In genomic region chr1:193741228-193741627, GRCh38 we compare ENCODE assay signal across 35 cellular contexts.
"Had no signal": no experiment of that assay in that cellular context is flagged by ENCODE, and none has a peak within 500 bp of the region (broad histone marks: within the 10 kb centered on the region; RNA-seq: fewer than 3 reads in every experiment).

No MANE protein-coding gene starts in this region.

- ATAC-seq: activated CD4-positive, CD25-positive, alpha-beta regulatory T cell treated with anti-CD3 and anti-CD28 coated beads, Interleukin-2, amount 50 U/mL, for 24 hours; left cardiac atrium; naive thymus-derived CD4-positive, alpha-beta T cell; pancreas; sciatic nerve; stimulated activated effector memory CD8-positive, alpha-beta T cell treated with anti-CD3 and anti-CD28 coated beads, Interleukin-12 subunit alpha, Interleukin-12 subunit beta, amount 100 ng/mL, for 72 hours had no signal

- H3K4me3 ChIP-seq: ascending aorta, cardiac muscle cell, colonic mucosa, esophagus squamous epithelium, hepatocyte, pancreas, prostate gland, skin epidermis, uterus had no signal

- H3K27me3 Mint-ChIP-seq: activated CD4-positive, alpha-beta memory T cell treated with anti-CD3 and anti-CD28 coated beads for 36 hours; activated naive CD4-positive, alpha-beta T cell treated with anti-CD3 and anti-CD28 coated beads, Interleukin-2, amount 10 ng/mL, durations not matched to agents 7 days and 5 days; activated naive CD8-positive, alpha-beta T cell treated with anti-CD3 and anti-CD28 coated beads, Interleukin-2, amount 10 ng/mL, durations not matched to agents 7 days and 5 days; brain; stimulated activated naive CD8-positive, alpha-beta T cell treated with anti-CD3 and anti-CD28 coated beads, Interleukin-15, Interleukin-2, amounts not matched to agents 100 ng/mL and 50 ng/mL, for 24 hours; type B pancreatic cell had no signal

- H3K9me3 ChIP-seq: ascending aorta, colonic mucosa, esophagus squamous epithelium, pancreas, prostate gland, uterus had no signal

- H3K4me1 ChIP-seq: ascending aorta, colonic mucosa, esophagus squamous epithelium, pancreas, prostate gland, uterus had no signal

- H3K27ac ChIP-seq: ascending aorta, cardiac muscle cell, colonic mucosa, epithelial cell of prostate, esophagus squamous epithelium, hepatocyte, pancreas, prostate gland, skin epidermis, uterus, VCaP had no signal

- H3K4me3 Mint-ChIP-seq: activated CD4-positive, alpha-beta memory T cell treated with anti-CD3 and anti-CD28 coated beads for 36 hours; activated CD4-positive, alpha-beta T cell treated with anti-CD3 and anti-CD28 coated beads, Interleukin-2, amount 10 ng/mL, durations not matched to agents 24 days and 14 days; activated naive CD4-positive, alpha-beta T cell treated with anti-CD3 and anti-CD28 coated beads, Interleukin-2, amount 10 ng/mL, durations not matched to agents 7 days and 5 days; activated naive CD8-positive, alpha-beta T cell treated with anti-CD3 and anti-CD28 coated beads, Interleukin-2, amount 10 ng/mL, durations not matched to agents 7 days and 5 days; brain; naive thymus-derived CD4-positive, alpha-beta T cell; neural crest cell; stimulated activated effector memory CD8-positive, alpha-beta T cell treated with anti-CD3 and anti-CD28 coated beads, Interleukin-12 subunit alpha, Interleukin-12 subunit beta, amount 100 ng/mL, for 72 hours; stimulated activated naive CD8-positive, alpha-beta T cell treated with anti-CD3 and anti-CD28 coated beads, Interleukin-15, Interleukin-2, amounts not matched to agents 100 ng/mL and 50 ng/mL, for 24 hours; type B pancreatic cell had no signal

- H3K27ac Mint-ChIP-seq: activated CD4-positive, alpha-beta memory T cell treated with anti-CD3 and anti-CD28 coated beads for 36 hours; activated CD4-positive, alpha-beta T cell treated with anti-CD3 and anti-CD28 coated beads, Interleukin-2, amount 10 ng/mL, durations not matched to agents 24 days and 14 days; activated naive CD4-positive, alpha-beta T cell treated with anti-CD3 and anti-CD28 coated beads, Interleukin-2, amount 10 ng/mL, durations not matched to agents 7 days and 5 days; activated naive CD8-positive, alpha-beta T cell treated with anti-CD3 and anti-CD28 coated beads, Interleukin-2, amount 10 ng/mL, durations not matched to agents 7 days and 5 days; brain; naive thymus-derived CD4-positive, alpha-beta T cell; stimulated activated effector memory CD8-positive, alpha-beta T cell treated with anti-CD3 and anti-CD28 coated beads, Interleukin-12 subunit alpha, Interleukin-12 subunit beta, amount 100 ng/mL, for 72 hours; stimulated activated naive CD8-positive, alpha-beta T cell treated with anti-CD3 and anti-CD28 coated beads, Interleukin-15, Interleukin-2, amounts not matched to agents 100 ng/mL and 50 ng/mL, for 24 hours; type B pancreatic cell had no signal

- H3K4me1 Mint-ChIP-seq: brain, neural crest cell had no signal

- H3K27me3 ChIP-seq: ascending aorta, cardiac muscle cell, colonic mucosa, esophagus squamous epithelium, hepatocyte, pancreas, uterus had no signal

- DNase-seq: activated CD4-positive, alpha-beta memory T cell treated with anti-CD3 and anti-CD28 coated beads for 36 hours; activated CD4-positive, alpha-beta T cell treated with anti-CD3 and anti-CD28 coated beads, Interleukin-2, amount 10 ng/mL, durations not matched to agents 24 days and 14 days; activated CD8-positive, alpha-beta memory T cell treated with anti-CD3 and anti-CD28 coated beads, Interleukin-2, amount 50 U/mL, for 4 hours; activated gamma-delta T cell; activated naive CD4-positive, alpha-beta T cell treated with anti-CD3 and anti-CD28 coated beads, Interleukin-2, amount 10 ng/mL, durations not matched to agents 7 days and 5 days; activated naive CD8-positive, alpha-beta T cell treated with anti-CD3 and anti-CD28 coated beads, Interleukin-2, amount 10 ng/mL, durations not matched to agents 7 days and 5 days; activated T-cell treated with anti-CD3 and anti-CD28 coated beads, Interleukin-2, amount 50 U/mL, for 1 hour; cerebellar nuclear complex; colonic mucosa; effector CD8-positive, alpha-beta T cell; esophagus squamous epithelium; glutamatergic neuron; left cardiac atrium; mammary epithelial cell; midbrain; naive thymus-derived CD4-positive, alpha-beta T cell; nucleus accumbens; pancreas; retina; stimulated activated CD4-positive, alpha-beta T cell treated with anti-CD3 and anti-CD28 coated beads, Interleukin-4, amount 100 ng/mL, for 24 hours; uterus had no signal

- H3K36me3 Mint-ChIP-seq: activated CD4-positive, alpha-beta memory T cell treated with anti-CD3 and anti-CD28 coated beads for 36 hours; activated naive CD4-positive, alpha-beta T cell treated with anti-CD3 and anti-CD28 coated beads, Interleukin-2, amount 10 ng/mL, durations not matched to agents 7 days and 5 days; brain; stimulated activated effector memory CD8-positive, alpha-beta T cell treated with anti-CD3 and anti-CD28 coated beads, Interleukin-12 subunit alpha, Interleukin-12 subunit beta, amount 100 ng/mL, for 72 hours; type B pancreatic cell had no signal

- H3K9me3 Mint-ChIP-seq: activated CD4-positive, alpha-beta memory T cell treated with anti-CD3 and anti-CD28 coated beads for 36 hours; activated naive CD4-positive, alpha-beta T cell treated with anti-CD3 and anti-CD28 coated beads, Interleukin-2, amount 10 ng/mL, durations not matched to agents 7 days and 5 days; neural crest cell; stimulated activated effector memory CD8-positive, alpha-beta T cell treated with anti-CD3 and anti-CD28 coated beads, Interleukin-12 subunit alpha, Interleukin-12 subunit beta, amount 100 ng/mL, for 72 hours; stimulated activated naive CD8-positive, alpha-beta T cell treated with anti-CD3 and anti-CD28 coated beads, Interleukin-15, Interleukin-2, amounts not matched to agents 100 ng/mL and 50 ng/mL, for 24 hours had no signal

- H3K36me3 ChIP-seq: ascending aorta, cardiac muscle cell, colonic mucosa, esophagus squamous epithelium, pancreas, prostate gland, uterus had no signal
